Comparison of ENCODE assay signal across 8 cellular contexts in genomic region chr11:35146074-35146521, GRCh38. TPM values are rescaled to one million over a fixed set of nuclear protein-coding genes. Genes with fewer than 3 reads are reported as not detected.
A peak's percentile ranks its signal among the peaks of the same experiment; 100 is the strongest.
DNase-seq lines count a peak whose midpoint lies in the region; ATAC-seq and TF ChIP-seq lines count a peak whose summit lies in the region.

No MANE protein-coding gene starts in this region.

- TF ChIP-seq EP300 in esophagus muscularis mucosa (IDR thresholded peaks at IDR 0.05) = no peak

- H3K4me1 ChIP-seq in neutrophil (ENCODE audit: control insufficient read depth in 1 of 2, insufficient read depth in 1 of 2, low read depth in 1 of 2, low read length in 1 of 2) (peaks cover 65 to 71% of the 10 kb centered on the region in 2 experiments), testis (no peaks in the 10 kb centered on the region), esophagus muscularis mucosa (peaks cover 25 to 95% (median 78%) of the 10 kb centered on the region in 4 donors)

- DNase-seq in activated CD8-positive, alpha-beta memory T cell treated with anti-CD3 and anti-CD28 coated beads, Interleukin-2, amount 10 ng/mL, durations not matched to agents 7 days and 5 days = peak; percentile 85
- DNase-seq in cerebellar nuclear complex (lab: John Stamatoyannopoulos, UW) = no peak
- no peak for DNase-seq in testis
- DNase-seq in esophagus muscularis mucosa (ENCODE audit: extremely low spot score) = no peak
- no peak for DNase-seq in pons (ENCODE audit: low spot score)

- peaks cover 89% of the 10 kb centered on the region for H3K4me1 Mint-ChIP-seq in activated CD8-positive, alpha-beta memory T cell treated with anti-CD3 and anti-CD28 coated beads, Interleukin-2, amount 10 ng/mL, durations not matched to agents 7 days and 5 days

- intact Hi-C loops in testis (cut with DNase I; ENCODE audit: low total_unique reads) (no loop called here), esophagus muscularis mucosa (cut with DNase I) (loop anchor here (10.0 kb wide), 1 partner anchor 151 kb away; no protein-coding TSS in a partner anchor)

- WGBS in testis, 2 donors = 82 to 88% methylated on average over 7 of the region's 7 CpGs
- WGBS in esophagus muscularis mucosa = 74% methylated on average over 7 of the region's 7 CpGs

- H3K9me3 ChIP-seq in neutrophil = no peaks in the 10 kb centered on the region
- H3K9me3 ChIP-seq in testis = no peaks in the 10 kb centered on the region
- H3K9me3 ChIP-seq in esophagus muscularis mucosa = no peaks in the 10 kb centered on the region

- ATAC-seq in GM18502 (IDR thresholded peaks at IDR 0.05; ENCODE audit: poor library complexity, unreplicated experiment) = peak; percentile 30
- ATAC-seq in HG03060 (IDR thresholded peaks at IDR 0.05; ENCODE audit: low read depth, unreplicated experiment) = peak; percentile 21
- ATAC-seq in activated CD8-positive, alpha-beta memory T cell treated with anti-CD3 and anti-CD28 coated beads, Interleukin-2, amount 10 ng/mL, durations not matched to agents 7 days and 5 days = peak; percentile 50

- CTCF ChIA-PET in activated CD8-positive, alpha-beta memory T cell treated with anti-CD3 and anti-CD28 coated beads, Interleukin-2, amount 10 ng/mL, durations not matched to agents 7 days and 5 days (lab: Charles Lee) = interaction anchor here (0.8 to 7.4 kb wide), 9 partner anchors 9 to 143 kb away, joined by 3 to 101 read pairs (median 5); no protein-coding TSS in a partner anchor

- no peaks in the 10 kb centered on the region for H3K27me3 Mint-ChIP-seq in activated CD8-positive, alpha-beta memory T cell treated with anti-CD3 and anti-CD28 coated beads, Interleukin-2, amount 10 ng/mL, durations not matched to agents 7 days and 5 days

- H3K4me3 Mint-ChIP-seq in activated CD8-positive, alpha-beta memory T cell treated with anti-CD3 and anti-CD28 coated beads, Interleukin-2, amount 10 ng/mL, durations not matched to agents 7 days and 5 days = peak overlapping the region; percentile 68

- peaks cover 60% of the 10 kb centered on the region for H3K36me3 Mint-ChIP-seq in activated CD8-positive, alpha-beta memory T cell treated with anti-CD3 and anti-CD28 coated beads, Interleukin-2, amount 10 ng/mL, durations not matched to agents 7 days and 5 days

- TF ChIP-seq CTCF in neutrophil (IDR thresholded peaks at IDR 0.05) = no peak
- no peak for TF ChIP-seq CTCF in testis (IDR thresholded peaks at IDR 0.05)
- no peak for TF ChIP-seq CTCF in esophagus muscularis mucosa (IDR thresholded peaks at IDR 0.05)

- peak overlapping the region; percentile 90 for H3K27ac ChIP-seq in neutrophil
- H3K27ac ChIP-seq in testis = no peak overlapping the region
- peak overlapping the region in 1 of 4 donors; percentile 93 for H3K27ac ChIP-seq in esophagus muscularis mucosa (replicated peaks in 1 of 4)

- TF ChIP-seq POLR2A in testis (IDR thresholded peaks at IDR 0.05) (no peak), esophagus muscularis mucosa (IDR thresholded peaks at IDR 0.05; ENCODE audit: low read depth) (no peak)

- peak overlapping the region in 1 of 2 experiments; percentile 49 for H3K4me3 ChIP-seq in neutrophil (ENCODE audit: low read depth in 1 of 2, low read length in 1 of 2)
- no peak overlapping the region for H3K4me3 ChIP-seq in testis
- H3K4me3 ChIP-seq in esophagus muscularis mucosa = no peak overlapping the region

- H3K27ac Mint-ChIP-seq in activated CD8-positive, alpha-beta memory T cell treated with anti-CD3 and anti-CD28 coated beads, Interleukin-2, amount 10 ng/mL, durations not matched to agents 7 days and 5 days = peak overlapping the region; percentile 92

- H3K36me3 ChIP-seq in neutrophil (no peaks in the 10 kb centered on the region), testis (ENCODE audit: low read depth, missing control alignments) (no peaks in the 10 kb centered on the region), esophagus muscularis mucosa (no peaks in the 10 kb centered on the region)

- H3K9me3 Mint-ChIP-seq in activated CD8-positive, alpha-beta memory T cell treated with anti-CD3 and anti-CD28 coated beads, Interleukin-2, amount 10 ng/mL, durations not matched to agents 7 days and 5 days (ENCODE audit: low read depth) = no peaks in the 10 kb centered on the region

- no peaks in the 10 kb centered on the region for H3K27me3 ChIP-seq in neutrophil
- no peaks in the 10 kb centered on the region for H3K27me3 ChIP-seq in testis
- H3K27me3 ChIP-seq in esophagus muscularis mucosa = no peaks in the 10 kb centered on the region

RNA-seq across cellular contexts. Expression of gene CD44, which starts 7.1 kb away (rescaled TPM):
- 100 to 1,000 TPM; 212 to 294 TPM for total RNA-seq in activated CD8-positive, alpha-beta memory T cell treated with anti-CD3 and anti-CD28 coated beads, Interleukin-2, amount 10 ng/mL, durations not matched to agents 7 days and 5 days
- total RNA-seq in testis = 10 to 100 TPM in 1 of 2 donors, 1 to 10 TPM in 1; 4.0 to 13.4 TPM
- 44.5 TPM for polyA plus RNA-seq in testis (ENCODE audit: insufficient read depth, low read depth, low replicate concordance)
- total RNA-seq in esophagus muscularis mucosa = 100 to 1,000 TPM; 212 to 292 (median 275) TPM

Comparison
In these comparisons a context has a peak if more than half of its experiments do, and no peak if none do; other contexts are left out.
1. RNA of gene CD44, which starts 7.1 kb away (total RNA-seq): 212 to 294 TPM in activated CD8-positive, alpha-beta memory T cell treated with anti-CD3 and anti-CD28 coated beads, Interleukin-2, amount 10 ng/mL, durations not matched to agents 7 days and 5 days and 212 to 292 TPM in esophagus muscularis mucosa; 4.0 to 13.4 TPM in testis; every median in the first group is over 10 times any median in the second.
2. Peak in every context shown above with its lines, with median percentiles within 50 percentile points of each other: ATAC-seq.